ENCODE assay signal across 27 cellular contexts in the genomic region with DNA sequence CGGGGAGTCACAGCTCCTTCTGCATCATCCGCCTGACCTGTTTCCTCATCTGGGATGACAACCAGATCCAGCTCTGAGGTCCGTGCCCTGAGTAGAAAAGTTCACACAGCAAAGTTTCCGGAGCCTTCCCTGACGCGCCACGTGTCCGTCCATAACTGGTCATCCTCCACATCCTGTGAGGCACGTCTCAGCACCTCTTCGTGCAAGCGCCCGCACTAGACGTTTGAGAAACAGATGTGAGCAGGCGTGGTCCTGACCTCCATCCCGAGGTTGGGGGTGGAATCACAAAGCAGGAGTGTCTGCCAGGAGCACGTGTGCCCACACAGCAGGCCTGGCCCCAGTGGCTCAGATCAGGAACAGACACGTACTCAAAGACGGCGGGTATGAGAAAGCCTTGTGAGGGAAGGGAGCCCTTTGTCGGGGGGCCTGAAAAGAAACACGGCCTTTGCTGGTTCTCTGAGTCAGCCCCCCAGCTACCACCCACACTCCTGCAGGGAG.
"Had no signal": no experiment of that assay in that cellular context is flagged by ENCODE, and none has a peak within 500 bp of the region (broad histone marks: within the 10 kb centered on the region; RNA-seq: fewer than 3 reads in every experiment).

No MANE protein-coding gene starts in this region.

- ATAC-seq: effector memory CD8-positive, alpha-beta T cell; left ventricle myocardium superior; lower lobe of right lung; naive thymus-derived CD8-positive, alpha-beta T cell; pancreas; sciatic nerve; stimulated activated effector memory CD8-positive, alpha-beta T cell treated with anti-CD3 and anti-CD28 coated beads, Interleukin-12 subunit alpha, Interleukin-12 subunit beta, amount 100 ng/mL, for 72 hours had no signal

- H3K27ac Mint-ChIP-seq: effector memory CD8-positive, alpha-beta T cell; immature natural killer cell; naive thymus-derived CD8-positive, alpha-beta T cell; nephron progenitor cell; stimulated activated effector memory CD8-positive, alpha-beta T cell treated with anti-CD3 and anti-CD28 coated beads, Interleukin-12 subunit alpha, Interleukin-12 subunit beta, amount 100 ng/mL, for 72 hours had no signal

- H3K27me3 ChIP-seq: esophagus squamous epithelium, neutrophil, pancreas, right atrium auricular region, testis, tibial artery, upper lobe of left lung, uterus had no signal

- H3K4me3 Mint-ChIP-seq: effector memory CD8-positive, alpha-beta T cell; immature natural killer cell; naive thymus-derived CD8-positive, alpha-beta T cell; nephron progenitor cell; stimulated activated effector memory CD8-positive, alpha-beta T cell treated with anti-CD3 and anti-CD28 coated beads, Interleukin-12 subunit alpha, Interleukin-12 subunit beta, amount 100 ng/mL, for 72 hours had no signal

- H3K4me3 ChIP-seq: esophagus squamous epithelium, lower lobe of right lung, pancreas, prostate gland, right atrium auricular region, smooth muscle cell, testis, tibial artery, upper lobe of left lung, uterus had no signal

- H3K4me1 ChIP-seq: esophagus squamous epithelium, lower lobe of right lung, pancreas, prostate gland, right atrium auricular region, tibial artery, upper lobe of left lung, uterus had no signal

- H3K36me3 Mint-ChIP-seq: immature natural killer cell; naive thymus-derived CD8-positive, alpha-beta T cell; stimulated activated effector memory CD8-positive, alpha-beta T cell treated with anti-CD3 and anti-CD28 coated beads, Interleukin-12 subunit alpha, Interleukin-12 subunit beta, amount 100 ng/mL, for 72 hours had no signal

- H3K4me2 ChIP-seq: smooth muscle cell had no signal

- H3K9me3 ChIP-seq: esophagus squamous epithelium, lower lobe of right lung, neutrophil, pancreas, prostate gland, right atrium auricular region, testis, tibial artery, upper lobe of left lung, uterus had no signal

- H3K27ac ChIP-seq: esophagus squamous epithelium, lower lobe of right lung, neutrophil, pancreas, prostate gland, right atrium auricular region, testis, tibial artery, upper lobe of left lung, uterus had no signal

- H3K9me3 Mint-ChIP-seq: effector memory CD8-positive, alpha-beta T cell; immature natural killer cell; stimulated activated effector memory CD8-positive, alpha-beta T cell treated with anti-CD3 and anti-CD28 coated beads, Interleukin-12 subunit alpha, Interleukin-12 subunit beta, amount 100 ng/mL, for 72 hours had no signal

- H3K36me3 ChIP-seq: esophagus squamous epithelium, lower lobe of right lung, pancreas, prostate gland, right atrium auricular region, tibial artery, upper lobe of left lung, uterus had no signal

- H3K27me3 Mint-ChIP-seq: naive thymus-derived CD8-positive, alpha-beta T cell had no signal

- H3K4me1 Mint-ChIP-seq: immature natural killer cell; stimulated activated effector memory CD8-positive, alpha-beta T cell treated with anti-CD3 and anti-CD28 coated beads, Interleukin-12 subunit alpha, Interleukin-12 subunit beta, amount 100 ng/mL, for 72 hours had no signal

- DNase-seq: cortex of kidney; effector memory CD8-positive, alpha-beta T cell; erythroblast; esophagus squamous epithelium; hypothalamus; immature natural killer cell; islet precursor cell; kidney glomerular epithelial cell; left ventricle myocardium superior; lower lobe of right lung; naive thymus-derived CD8-positive, alpha-beta T cell; nephron progenitor cell; pancreas; stimulated activated CD4-positive, alpha-beta T cell treated with anti-CD3 and anti-CD28 coated beads, Interleukin-2, amount 100 ng/mL, for 24 hours; stimulated activated CD4-positive, alpha-beta T cell treated with anti-CD3 and anti-CD28 coated beads, Interleukin-4, amount 100 ng/mL, for 24 hours; stimulated activated naive CD8-positive, alpha-beta T cell treated with anti-CD3 and anti-CD28 coated beads, Interleukin-15, Interleukin-2, amounts not matched to agents 100 U/mL and 50 U/mL, for 24 hours; substantia nigra; testis; tibial artery; upper lobe of left lung; uterus had no signal
